Comparison of ENCODE assay signal across 29 cellular contexts in genomic region chr7:146499970-146500369, GRCh38.
"Had no signal": no experiment of that assay in that cellular context is flagged by ENCODE, and none has a peak within 500 bp of the region (broad histone marks: within the 10 kb centered on the region; RNA-seq: fewer than 3 reads in every experiment).

No MANE protein-coding gene starts in this region.

- H3K4me1 ChIP-seq: stomach, suprapubic skin, testis, thyroid gland, tibial artery, tibial nerve, transverse colon, upper lobe of left lung, upper lobe of right lung, uterus, vagina had no signal

- H3K27me3 ChIP-seq: stomach, suprapubic skin, testis, thyroid gland, tibial artery, tibial nerve, transverse colon, upper lobe of left lung, upper lobe of right lung, uterus, vagina had no signal

- H3K4me3 ChIP-seq: stomach, suprapubic skin, testis, thoracic aorta, thyroid gland, tibial artery, tibial nerve, transverse colon, upper lobe of left lung, upper lobe of right lung, uterus, vagina had no signal

- ATAC-seq: stimulated activated effector memory CD8-positive, alpha-beta T cell treated with anti-CD3 and anti-CD28 coated beads, Interleukin-12 subunit alpha, Interleukin-12 subunit beta, amount 100 ng/mL, for 72 hours; stimulated activated memory B cell treated with anti-CD40 and anti-IgM and Interleukin-4, amounts not matched to agents 10 μg/mL and 1 μg/mL and 100 μg/mL, for 72 hours; stimulated activated naive B cell treated with anti-CD40 and anti-IgM and Interleukin-4, amounts not matched to agents 10 μg/mL and 1 μg/mL and 100 μg/mL, for 72 hours; stimulated activated naive CD8-positive, alpha-beta T cell treated with anti-CD3 and anti-CD28 coated beads, Interleukin-15, amount 100 ng/mL, for 72 hours; stimulated activated naive CD8-positive, alpha-beta T cell treated with anti-CD3 and anti-CD28 coated beads, Interleukin-15, Interleukin-2, amounts not matched to agents 100 U/mL and 50 U/mL, for 24 hours; upper lobe of right lung had no signal

- H3K36me3 Mint-ChIP-seq: stimulated activated effector memory CD8-positive, alpha-beta T cell treated with anti-CD3 and anti-CD28 coated beads, Interleukin-12 subunit alpha, Interleukin-12 subunit beta, amount 100 ng/mL, for 72 hours; stimulated activated memory B cell treated with anti-CD40 and anti-IgM and Interleukin-4, amounts not matched to agents 10 μg/mL and 1 μg/mL and 100 μg/mL, for 72 hours; stimulated activated naive B cell treated with anti-CD40 and anti-IgM and Interleukin-4, amounts not matched to agents 10 μg/mL and 1 μg/mL and 100 μg/mL, for 72 hours; type B pancreatic cell had no signal

- H3K9me3 ChIP-seq: suprapubic skin, testis, thoracic aorta, thyroid gland, tibial artery, upper lobe of right lung, uterus, vagina had no signal

- H3K4me1 Mint-ChIP-seq: stimulated activated effector memory CD8-positive, alpha-beta T cell treated with anti-CD3 and anti-CD28 coated beads, Interleukin-12 subunit alpha, Interleukin-12 subunit beta, amount 100 ng/mL, for 72 hours; stimulated activated memory B cell treated with anti-CD40 and anti-IgM and Interleukin-4, amounts not matched to agents 10 μg/mL and 1 μg/mL and 100 μg/mL, for 72 hours; stimulated activated naive B cell treated with anti-CD40 and anti-IgM and Interleukin-4, amounts not matched to agents 10 μg/mL and 1 μg/mL and 100 μg/mL, for 72 hours; stimulated activated naive CD8-positive, alpha-beta T cell treated with anti-CD3 and anti-CD28 coated beads, Interleukin-15, amount 100 ng/mL, for 72 hours had no signal

- H3K27ac ChIP-seq: stomach, suprapubic skin, testis, thoracic aorta, thyroid gland, tibial artery, tibial nerve, transverse colon, upper lobe of left lung, upper lobe of right lung, uterus, vagina had no signal

- DNase-seq: stimulated activated CD4-positive, alpha-beta T cell treated with anti-CD3 and anti-CD28 coated beads, Interleukin-2, amount 100 ng/mL, for 48 hours; stimulated activated CD4-positive, alpha-beta T cell treated with anti-CD3 and anti-CD28 coated beads, Interleukin-4, amount 100 ng/mL, for 1 hour; stimulated activated CD4-positive, alpha-beta T cell treated with anti-CD3 and anti-CD28 coated beads, Interleukin-4, amount 100 ng/mL, for 24 hours; stimulated activated CD4-positive, alpha-beta T cell treated with anti-CD3 and anti-CD28 coated beads, Interleukin-4, amount 100 ng/mL, for 4 hours; stimulated activated CD8-positive, alpha-beta memory T cell treated with anti-CD3 and anti-CD28 coated beads, Interleukin-4, amount 100 ng/mL, for 48 hours; stimulated activated naive B cell treated with anti-CD40 and anti-IgM and Interleukin-4, amounts not matched to agents 10 μg/mL and 1 μg/mL and 100 μg/mL, for 72 hours; stimulated activated naive CD4-positive, alpha-beta T cell; stimulated activated naive CD4-positive, alpha-beta T cell treated with Interleukin-2 at 50 U/mL for 16 hours; stimulated activated naive CD8-positive, alpha-beta T cell treated with anti-CD3 and anti-CD28 coated beads, Interleukin-15, amount 100 ng/mL, for 72 hours; stimulated activated naive CD8-positive, alpha-beta T cell treated with anti-CD3 and anti-CD28 coated beads, Interleukin-15, Interleukin-2, amounts not matched to agents 100 U/mL and 50 U/mL, for 24 hours; stomach; substantia nigra; testis; thyroid gland; tibial artery; transverse colon; trophoblast cell; upper lobe of left lung; upper lobe of right lung; uterus had no signal

- H3K27me3 Mint-ChIP-seq: stimulated activated memory B cell treated with anti-CD40 and anti-IgM and Interleukin-4, amounts not matched to agents 10 μg/mL and 1 μg/mL and 100 μg/mL, for 72 hours; stimulated activated naive B cell treated with anti-CD40 and anti-IgM and Interleukin-4, amounts not matched to agents 10 μg/mL and 1 μg/mL and 100 μg/mL, for 72 hours; stimulated activated naive CD8-positive, alpha-beta T cell treated with anti-CD3 and anti-CD28 coated beads, Interleukin-15, amount 100 ng/mL, for 72 hours; stimulated activated naive CD8-positive, alpha-beta T cell treated with anti-CD3 and anti-CD28 coated beads, Interleukin-15, Interleukin-2, amounts not matched to agents 100 ng/mL and 50 ng/mL, for 24 hours; type B pancreatic cell had no signal

- H3K27ac Mint-ChIP-seq: stimulated activated effector memory CD8-positive, alpha-beta T cell treated with anti-CD3 and anti-CD28 coated beads, Interleukin-12 subunit alpha, Interleukin-12 subunit beta, amount 100 ng/mL, for 72 hours; stimulated activated memory B cell treated with anti-CD40 and anti-IgM and Interleukin-4, amounts not matched to agents 10 μg/mL and 1 μg/mL and 100 μg/mL, for 72 hours; stimulated activated naive B cell treated with anti-CD40 and anti-IgM and Interleukin-4, amounts not matched to agents 10 μg/mL and 1 μg/mL and 100 μg/mL, for 72 hours; stimulated activated naive CD8-positive, alpha-beta T cell treated with anti-CD3 and anti-CD28 coated beads, Interleukin-15, amount 100 ng/mL, for 72 hours; stimulated activated naive CD8-positive, alpha-beta T cell treated with anti-CD3 and anti-CD28 coated beads, Interleukin-15, Interleukin-2, amounts not matched to agents 100 ng/mL and 50 ng/mL, for 24 hours; type B pancreatic cell had no signal

- H3K4me3 Mint-ChIP-seq: stimulated activated effector memory CD8-positive, alpha-beta T cell treated with anti-CD3 and anti-CD28 coated beads, Interleukin-12 subunit alpha, Interleukin-12 subunit beta, amount 100 ng/mL, for 72 hours; stimulated activated memory B cell treated with anti-CD40 and anti-IgM and Interleukin-4, amounts not matched to agents 10 μg/mL and 1 μg/mL and 100 μg/mL, for 72 hours; stimulated activated naive B cell treated with anti-CD40 and anti-IgM and Interleukin-4, amounts not matched to agents 10 μg/mL and 1 μg/mL and 100 μg/mL, for 72 hours; stimulated activated naive CD8-positive, alpha-beta T cell treated with anti-CD3 and anti-CD28 coated beads, Interleukin-15, amount 100 ng/mL, for 72 hours; stimulated activated naive CD8-positive, alpha-beta T cell treated with anti-CD3 and anti-CD28 coated beads, Interleukin-15, Interleukin-2, amounts not matched to agents 100 ng/mL and 50 ng/mL, for 24 hours; type B pancreatic cell had no signal

- FAIRE-seq: urothelium cell line had no signal

- H3K36me3 ChIP-seq: stomach, suprapubic skin, thoracic aorta, thyroid gland, tibial artery, tibial nerve, transverse colon, upper lobe of left lung, upper lobe of right lung, uterus, vagina had no signal
